ENCODE assay signal across 24 cellular contexts in genomic region chr19:49065905-49066512, GRCh38. TPM values are rescaled to one million over a fixed set of nuclear protein-coding genes. Genes with fewer than 3 reads are reported as not detected.
DNase-seq lines count a peak whose midpoint lies in the region; ATAC-seq and TF ChIP-seq lines count a peak whose summit lies in the region.
"Had no signal": no experiment of that assay in that cellular context is flagged by ENCODE, and none has a peak within 500 bp of the region (broad histone marks: within the 10 kb centered on the region; RNA-seq: fewer than 3 reads in every experiment).

No MANE protein-coding gene starts in this region.

- H3K27ac Mint-ChIP-seq in Caco-2 (ENCODE audit: unreplicated experiment) (peak overlapping the region; percentile 74), WTC11 (no peak overlapping the region), mesothelial cell of epicardium (peak overlapping the region; percentile 81)
- H3K27ac Mint-ChIP-seq: activated B cell treated with CpG ODN at 0.5 μM for 24 hours; activated CD8-positive, alpha-beta T cell treated with anti-CD3 and anti-CD28 coated beads, Interleukin-2, amount 10 ng/mL, durations not matched to agents 7 days and 5 days; stimulated activated naive B cell treated with anti-CD40 and anti-IgM and Interleukin-4, amounts not matched to agents 10 μg/mL and 1 μg/mL and 100 μg/mL, for 72 hours had no signal

- TF ChIP-seq CTCF in Caco-2 (IDR thresholded peaks at IDR 0.05; ENCODE audit: insufficient read depth in 1 of 2, low read depth in 1 of 2, low read length in 1 of 2, severe bottlenecking in 1 of 2, unreplicated experiment in 1 of 2), result no peak
- TF ChIP-seq CTCF in GM20000 (IDR thresholded peaks at IDR 0.05; ENCODE audit: extremely low read depth, missing control alignments), result no peak
- TF ChIP-seq CTCF in WTC11 (IDR thresholded peaks at IDR 0.05), result no peak
- no peak for TF ChIP-seq CTCF in mesothelial cell of epicardium (IDR thresholded peaks at IDR 0.05; ENCODE audit: unreplicated experiment)

- no peak overlapping the region for H3K4me3 ChIP-seq in Caco-2 (ENCODE audit: low read depth, low read length)
- H3K4me3 ChIP-seq: coronary artery, GM12878, thoracic aorta had no signal

- H3K27me3 ChIP-seq in Caco-2 (replicated peaks; ENCODE audit: control insufficient read depth, insufficient read depth, low read length), result no peaks in the 10 kb centered on the region

- DNase-seq in Caco-2, result no peak
- peak; percentile 22 for DNase-seq in GM20000 (ENCODE audit: low spot score)
- no peak for DNase-seq in WTC11 (ENCODE audit: low spot score)
- no peak for DNase-seq in mesothelial cell of epicardium (ENCODE audit: low spot score in 2 of 2, unreplicated experiment in 2 of 2)
- no peak for DNase-seq in NCI-H446 (lab: John Stamatoyannopoulos, UW)
- DNase-seq in hepatic stellate cell (ENCODE audit: low spot score), result no peak
- DNase-seq in AG20443 (ENCODE audit: low spot score), result no peak
- DNase-seq: activated B cell treated with CpG ODN at 0.5 μM for 24 hours; activated CD8-positive, alpha-beta T cell treated with anti-CD3 and anti-CD28 coated beads, Interleukin-2, amount 10 ng/mL, durations not matched to agents 7 days and 5 days; activated gamma-delta T cell treated with Interleukin-2 at 50 U/mL for 16 hours; activated T-cell treated with anti-CD3 and anti-CD28 coated beads, Interleukin-2, amount 50 U/mL, for 1 hour; left colon; NCI-H1092 treated with DMSO at 0.1 percent for 48 hours; NCI-H1930; NCI-H510A; stimulated activated CD4-positive, alpha-beta T cell treated with anti-CD3 and anti-CD28 coated beads, Interleukin-2, amount 100 ng/mL, for 48 hours; stimulated activated naive B cell treated with anti-CD40 and anti-IgM and Interleukin-4, amounts not matched to agents 10 μg/mL and 1 μg/mL and 100 μg/mL, for 72 hours had no signal

- H3K4me1 Mint-ChIP-seq in Caco-2 (ENCODE audit: low read depth, unreplicated experiment) (peaks cover 26% of the 10 kb centered on the region), WTC11 (peaks cover 33% of the 10 kb centered on the region), mesothelial cell of epicardium (peaks cover 46% of the 10 kb centered on the region)
- H3K4me1 Mint-ChIP-seq: activated B cell treated with CpG ODN at 0.5 μM for 24 hours had no signal

- intact Hi-C loops in Caco-2 (cut with micrococcal nuclease; ENCODE audit: unreplicated experiment), result loop anchor here (2.0 kb wide), 1 partner anchor 19 kb away; the partner anchor contains the start of gene SNRNP70

- no TSS peak for BruUV-seq in Caco-2 (replicated peaks; lab: Mats Ljungman, UMichigan)

- peak; percentile 4; the same call in 1 of the 2 replicates for ATAC-seq in WTC11
- no peak for ATAC-seq in GM21515 (IDR thresholded peaks at IDR 0.05; ENCODE audit: unreplicated experiment)
- ATAC-seq: activated CD8-positive, alpha-beta T cell treated with anti-CD3 and anti-CD28 coated beads, Interleukin-2, amount 10 ng/mL, durations not matched to agents 7 days and 5 days; GM12878; left colon; stimulated activated naive B cell treated with anti-CD40 and anti-IgM and Interleukin-4, amounts not matched to agents 10 μg/mL and 1 μg/mL and 100 μg/mL, for 72 hours had no signal

- H3K27me3 Mint-ChIP-seq in Caco-2 (ENCODE audit: insufficient read depth, unreplicated experiment) (no peaks in the 10 kb centered on the region), WTC11 (ENCODE audit: low read depth) (peaks cover 79% of the 10 kb centered on the region), mesothelial cell of epicardium (ENCODE audit: low read depth) (peaks cover 18% of the 10 kb centered on the region)

- peak overlapping the region; percentile 71 for H3K4me3 Mint-ChIP-seq in Caco-2 (ENCODE audit: unreplicated experiment)
- H3K4me3 Mint-ChIP-seq in WTC11, result peak overlapping the region; percentile 66
- peak overlapping the region; percentile 31 for H3K4me3 Mint-ChIP-seq in mesothelial cell of epicardium
- H3K4me3 Mint-ChIP-seq: activated B cell treated with CpG ODN at 0.5 μM for 24 hours; activated CD8-positive, alpha-beta T cell treated with anti-CD3 and anti-CD28 coated beads, Interleukin-2, amount 10 ng/mL, durations not matched to agents 7 days and 5 days had no signal

- peaks cover 34% of the 10 kb centered on the region for H3K4me1 ChIP-seq in Caco-2
- H3K4me1 ChIP-seq: breast epithelium had no signal

- H3K9me3 Mint-ChIP-seq in Caco-2 (ENCODE audit: unreplicated experiment) (peaks cover 22% of the 10 kb centered on the region), WTC11 (peaks cover 8% of the 10 kb centered on the region), mesothelial cell of epicardium (peaks cover 4% of the 10 kb centered on the region)
- H3K9me3 Mint-ChIP-seq: activated B cell treated with CpG ODN at 0.5 μM for 24 hours had no signal

- no peaks in the 10 kb centered on the region for H3K36me3 ChIP-seq in Caco-2 (ENCODE audit: control insufficient read depth, insufficient read depth, low read length)
- H3K36me3 ChIP-seq: breast epithelium, thoracic aorta had no signal

- no peaks in the 10 kb centered on the region for H3K9me3 ChIP-seq in Caco-2
- H3K9me3 ChIP-seq: breast epithelium, thoracic aorta had no signal

- CTCF ChIA-PET in Caco-2 (lab: Charles Lee) (interaction anchor here (0.6 to 1.8 kb wide), 6 partner anchors 8 to 190 kb away, joined by 3 to 16 read pairs (median 14); a partner anchor contains a TSS), WTC11 (lab: Charles Lee) (interaction anchor here (0.9 to 4.6 kb wide), 9 partner anchors 8 to 127 kb away, joined by 3 to 26 read pairs (median 17); partner anchors contain the start of genes CGB7, GYS1, LIN7B and RUVBL2)

- peaks cover 4% of the 10 kb centered on the region for H3K36me3 Mint-ChIP-seq in Caco-2 (ENCODE audit: insufficient read depth, unreplicated experiment)
- no peaks in the 10 kb centered on the region; the same call in 1 of the 2 replicates for H3K36me3 Mint-ChIP-seq in WTC11
- peaks cover 5% of the 10 kb centered on the region for H3K36me3 Mint-ChIP-seq in mesothelial cell of epicardium

- POLR2A ChIA-PET in Caco-2 (lab: Charles Lee), result no interaction called here
- POLR2A ChIA-PET in WTC11 (lab: Charles Lee), result interaction anchor here (1.1 kb wide), 1 partner anchor 144 kb away, joined by 3 read pairs; no protein-coding TSS in a partner anchor

TF ChIP-seq in WTC11, 78 proteins besides CTCF, POLR2A, EP300 and RAD21:
- TF ChIP-seq, protein P1, sequence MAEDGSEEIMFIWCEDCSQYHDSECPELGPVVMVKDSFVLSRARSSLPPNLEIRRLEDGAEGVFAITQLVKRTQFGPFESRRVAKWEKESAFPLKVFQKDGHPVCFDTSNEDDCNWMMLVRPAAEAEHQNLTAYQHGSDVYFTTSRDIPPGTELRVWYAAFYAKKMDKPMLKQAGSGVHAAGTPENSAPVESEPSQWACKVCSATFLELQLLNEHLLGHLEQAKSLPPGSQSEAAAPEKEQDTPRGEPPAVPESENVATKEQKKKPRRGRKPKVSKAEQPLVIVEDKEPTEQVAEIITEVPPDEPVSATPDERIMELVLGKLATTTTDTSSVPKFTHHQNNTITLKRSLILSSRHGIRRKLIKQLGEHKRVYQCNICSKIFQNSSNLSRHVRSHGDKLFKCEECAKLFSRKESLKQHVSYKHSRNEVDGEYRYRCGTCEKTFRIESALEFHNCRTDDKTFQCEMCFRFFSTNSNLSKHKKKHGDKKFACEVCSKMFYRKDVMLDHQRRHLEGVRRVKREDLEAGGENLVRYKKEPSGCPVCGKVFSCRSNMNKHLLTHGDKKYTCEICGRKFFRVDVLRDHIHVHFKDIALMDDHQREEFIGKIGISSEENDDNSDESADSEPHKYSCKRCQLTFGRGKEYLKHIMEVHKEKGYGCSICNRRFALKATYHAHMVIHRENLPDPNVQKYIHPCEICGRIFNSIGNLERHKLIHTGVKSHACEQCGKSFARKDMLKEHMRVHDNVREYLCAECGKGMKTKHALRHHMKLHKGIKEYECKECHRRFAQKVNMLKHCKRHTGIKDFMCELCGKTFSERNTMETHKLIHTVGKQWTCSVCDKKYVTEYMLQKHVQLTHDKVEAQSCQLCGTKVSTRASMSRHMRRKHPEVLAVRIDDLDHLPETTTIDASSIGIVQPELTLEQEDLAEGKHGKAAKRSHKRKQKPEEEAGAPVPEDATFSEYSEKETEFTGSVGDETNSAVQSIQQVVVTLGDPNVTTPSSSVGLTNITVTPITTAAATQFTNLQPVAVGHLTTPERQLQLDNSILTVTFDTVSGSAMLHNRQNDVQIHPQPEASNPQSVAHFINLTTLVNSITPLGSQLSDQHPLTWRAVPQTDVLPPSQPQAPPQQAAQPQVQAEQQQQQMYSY (CRISPR knock-in tag; IDR thresholded peaks at IDR 0.05), result peak; percentile 66; the same call in 1 of the 2 replicates
- TF ChIP-seq NFYB (CRISPR knock-in tag; conservative IDR thresholded peaks at IDR 0.05; ENCODE audit: low read depth), result no peak

RNA-seq across cellular contexts. Expression of gene NTF4, which starts 1.4 kb away (rescaled TPM):
- total RNA-seq in Caco-2 (2022) (9.1 and 10.2 TPM in 2 replicates), WTC11 (2021) (3.9 to 7.7 TPM (median 5.0 TPM) in 3 replicates), mesothelial cell of epicardium (48.5 to 50.8 TPM (median 49.6 TPM) in 3 replicates)
- total RNA-seq: activated B cell treated with CpG ODN at 0.5 μM for 24 hours; activated CD8-positive, alpha-beta T cell treated with anti-CD3 and anti-CD28 coated beads, Interleukin-2, amount 10 ng/mL, durations not matched to agents 7 days and 5 days; GM12878; left colon; mononuclear cell; RPMI7951; thoracic aorta had no signal

RNA-seq across cellular contexts. Expression of gene KCNA7, which starts 6.5 kb away (rescaled TPM):
- total RNA-seq in Caco-2 (2022), result 1.1 and 1.2 TPM in 2 replicates
- total RNA-seq in WTC11 (2021), result 0.09 TPM in 3 replicates
- 0.07 TPM in 1 of 3 replicates, not detected in the others for total RNA-seq in mesothelial cell of epicardium
- total RNA-seq: activated B cell treated with CpG ODN at 0.5 μM for 24 hours; activated CD8-positive, alpha-beta T cell treated with anti-CD3 and anti-CD28 coated beads, Interleukin-2, amount 10 ng/mL, durations not matched to agents 7 days and 5 days; breast epithelium; GM12878; left colon; RPMI7951; thoracic aorta had no signal

RNA-seq across cellular contexts. Expression of gene CGB7, which starts 8.5 kb away (rescaled TPM):
- 2.2 and 3.0 TPM in 2 replicates for total RNA-seq in Caco-2 (2022)
- 1.6 to 2.9 TPM (median 2.7 TPM) in 3 replicates for total RNA-seq in WTC11 (2021)
- total RNA-seq in mesothelial cell of epicardium, result 23.1 to 26.5 TPM (median 25.5 TPM) in 3 replicates
- total RNA-seq: activated B cell treated with CpG ODN at 0.5 μM for 24 hours; activated CD8-positive, alpha-beta T cell treated with anti-CD3 and anti-CD28 coated beads, Interleukin-2, amount 10 ng/mL, durations not matched to agents 7 days and 5 days; GM12878; left colon; mononuclear cell; thoracic aorta had no signal

RNA-seq across cellular contexts. Expression of gene CGB8, which starts 17.1 kb away (rescaled TPM):
- not detected in 2 replicates for total RNA-seq in Caco-2 (2022)
- total RNA-seq in WTC11 (2021), result 0.31 TPM in 1 of 3 replicates, not detected in the others
- 0.29 to 0.31 TPM in 2 of 3 replicates, not detected in the other for total RNA-seq in mesothelial cell of epicardium
- total RNA-seq: activated B cell treated with CpG ODN at 0.5 μM for 24 hours; activated CD8-positive, alpha-beta T cell treated with anti-CD3 and anti-CD28 coated beads, Interleukin-2, amount 10 ng/mL, durations not matched to agents 7 days and 5 days; breast epithelium; GM12878; left colon; mononuclear cell; RPMI7951; thoracic aorta had no signal

RNA-seq across cellular contexts. Expression of gene SNRNP70, which starts 19.2 kb away (rescaled TPM):
- total RNA-seq in Caco-2 (2022) (251 and 259 TPM in 2 replicates), WTC11 (2021) (253 to 267 TPM (median 266 TPM) in 3 replicates), mesothelial cell of epicardium (393 to 413 TPM (median 403 TPM) in 3 replicates)
